1 cellular context compared by ENCODE assay signal in the genomic region with DNA sequence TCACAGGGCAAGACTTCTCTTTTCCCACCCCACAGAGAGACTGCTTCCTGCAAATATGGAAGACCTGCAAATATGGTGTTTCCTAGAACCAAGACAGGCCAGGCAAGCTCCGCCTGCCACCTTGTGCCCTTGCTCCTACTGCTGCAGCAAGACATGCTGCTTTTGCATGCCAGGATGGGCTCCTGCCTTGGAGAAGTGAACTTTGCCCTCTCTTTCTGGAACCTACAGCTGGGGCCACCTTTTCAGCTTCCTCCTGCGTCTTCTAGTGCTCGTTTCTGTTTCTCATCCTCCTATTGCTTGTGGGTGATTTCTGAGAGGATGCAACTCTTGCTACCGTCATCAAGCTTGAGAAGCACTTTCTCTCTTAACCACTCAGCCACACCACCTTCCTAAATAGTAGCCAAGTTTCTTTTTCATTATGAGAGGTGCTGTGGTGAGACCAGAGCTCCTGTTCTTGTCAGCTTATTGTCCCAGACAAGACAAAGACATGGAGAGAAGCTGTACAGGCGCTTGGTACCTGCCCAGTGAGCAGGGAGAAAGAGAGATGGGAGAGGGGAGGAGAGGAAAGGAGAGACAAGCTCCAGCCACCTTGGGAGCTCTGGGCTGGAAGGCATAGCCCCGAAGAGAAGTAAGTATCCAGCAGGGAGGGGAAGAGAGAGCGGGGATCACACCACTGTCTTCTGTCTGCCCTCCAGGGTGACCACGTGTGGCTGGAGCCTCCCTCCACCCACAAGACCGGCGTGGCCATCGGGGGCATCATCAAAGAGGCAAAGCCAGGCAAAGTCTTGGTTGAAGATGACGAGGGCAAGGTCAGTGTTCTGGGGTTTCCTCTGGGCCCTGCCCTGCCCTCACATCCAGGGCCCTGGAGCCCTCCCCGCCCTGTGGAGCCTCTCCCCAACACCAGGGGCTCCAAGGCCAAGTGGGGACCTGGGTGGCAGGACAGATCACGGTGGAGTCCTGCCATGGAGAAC.
TF ChIP-seq lines count a peak whose summit lies in the region.

No MANE protein-coding gene starts in this region.

TF ChIP-seq in GM12878, 131 proteins besides CTCF, POLR2A, EP300 and RAD21 (continued from another document and continues in another):
- TF ChIP-seq, protein P1, sequence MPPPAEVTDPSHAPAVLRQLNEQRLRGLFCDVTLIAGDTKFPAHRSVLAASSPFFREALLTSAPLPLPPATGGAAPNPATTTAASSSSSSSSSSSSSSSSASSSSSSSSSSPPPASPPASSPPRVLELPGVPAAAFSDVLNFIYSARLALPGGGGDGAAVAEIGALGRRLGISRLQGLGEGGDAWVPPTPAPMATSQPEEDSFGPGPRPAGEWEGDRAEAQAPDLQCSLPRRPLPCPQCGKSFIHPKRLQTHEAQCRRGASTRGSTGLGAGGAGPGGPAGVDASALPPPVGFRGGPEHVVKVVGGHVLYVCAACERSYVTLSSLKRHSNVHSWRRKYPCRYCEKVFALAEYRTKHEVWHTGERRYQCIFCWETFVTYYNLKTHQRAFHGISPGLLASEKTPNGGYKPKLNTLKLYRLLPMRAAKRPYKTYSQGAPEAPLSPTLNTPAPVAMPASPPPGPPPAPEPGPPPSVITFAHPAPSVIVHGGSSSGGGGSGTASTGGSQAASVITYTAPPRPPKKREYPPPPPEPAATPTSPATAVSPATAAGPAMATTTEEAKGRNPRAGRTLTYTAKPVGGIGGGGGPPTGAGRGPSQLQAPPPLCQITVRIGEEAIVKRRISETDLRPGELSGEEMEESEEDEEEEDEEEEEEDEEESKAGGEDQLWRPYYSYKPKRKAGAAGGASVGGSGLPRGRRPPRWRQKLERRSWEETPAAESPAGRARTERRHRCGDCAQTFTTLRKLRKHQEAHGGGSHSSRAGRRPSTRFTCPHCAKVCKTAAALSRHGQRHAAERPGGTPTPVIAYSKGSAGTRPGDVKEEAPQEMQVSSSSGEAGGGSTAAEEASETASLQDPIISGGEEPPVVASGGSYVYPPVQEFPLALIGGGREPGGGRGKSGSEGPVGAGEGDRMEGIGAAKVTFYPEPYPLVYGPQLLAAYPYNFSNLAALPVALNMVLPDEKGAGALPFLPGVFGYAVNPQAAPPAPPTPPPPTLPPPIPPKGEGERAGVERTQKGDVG (CRISPR knock-in tag; IDR thresholded peaks at IDR 0.05), result no peak
- no peak for TF ChIP-seq HDAC2 (IDR thresholded peaks at IDR 0.05)
- no peak for TF ChIP-seq ZNF622 (IDR thresholded peaks at IDR 0.05)
- peak; percentile 95 for TF ChIP-seq EED (IDR thresholded peaks at IDR 0.05; ENCODE audit: low read depth)
- TF ChIP-seq CHD4 (IDR thresholded peaks at IDR 0.05), result no peak
- TF ChIP-seq, protein P2, sequence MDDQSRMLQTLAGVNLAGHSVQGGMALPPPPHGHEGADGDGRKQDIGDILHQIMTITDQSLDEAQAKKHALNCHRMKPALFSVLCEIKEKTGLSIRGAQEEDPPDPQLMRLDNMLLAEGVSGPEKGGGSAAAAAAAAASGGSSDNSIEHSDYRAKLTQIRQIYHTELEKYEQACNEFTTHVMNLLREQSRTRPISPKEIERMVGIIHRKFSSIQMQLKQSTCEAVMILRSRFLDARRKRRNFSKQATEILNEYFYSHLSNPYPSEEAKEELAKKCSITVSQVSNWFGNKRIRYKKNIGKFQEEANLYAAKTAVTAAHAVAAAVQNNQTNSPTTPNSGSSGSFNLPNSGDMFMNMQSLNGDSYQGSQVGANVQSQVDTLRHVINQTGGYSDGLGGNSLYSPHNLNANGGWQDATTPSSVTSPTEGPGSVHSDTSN (IDR thresholded peaks at IDR 0.05; ENCODE audit: insufficient replicate concordance, low read depth, low read length), result no peak
- peak; percentile 73 for TF ChIP-seq KLF5 (IDR thresholded peaks at IDR 0.05; ENCODE audit: partially characterized antibody)
- 0 out of 2 replicates have a peak, but pooled peaks have one; percentile 37 for TF ChIP-seq TARDBP (IDR thresholded peaks at IDR 0.05; ENCODE audit: borderline replicate concordance)
- peak; percentile 90 for TF ChIP-seq JUNB (IDR thresholded peaks at IDR 0.05)
- peak; percentile 64; the same call in 1 of the 2 replicates for TF ChIP-seq YY1 (IDR thresholded peaks at IDR 0.05; ENCODE audit: low read depth, low read length)
- peak; percentile 79; the same call in 1 of the 2 replicates for TF ChIP-seq RCOR1 (conservative IDR thresholded peaks at IDR 0.05; ENCODE audit: low read depth, low read length)
- no peak for TF ChIP-seq EGR1 (IDR thresholded peaks at IDR 0.05; ENCODE audit: borderline replicate concordance in 1 of 2, low read depth in 2 of 2, low read length in 2 of 2)
- TF ChIP-seq NFIC (IDR thresholded peaks at IDR 0.05; ENCODE audit: low read depth, low read length), result peak; percentile 84
- TF ChIP-seq, protein P3, sequence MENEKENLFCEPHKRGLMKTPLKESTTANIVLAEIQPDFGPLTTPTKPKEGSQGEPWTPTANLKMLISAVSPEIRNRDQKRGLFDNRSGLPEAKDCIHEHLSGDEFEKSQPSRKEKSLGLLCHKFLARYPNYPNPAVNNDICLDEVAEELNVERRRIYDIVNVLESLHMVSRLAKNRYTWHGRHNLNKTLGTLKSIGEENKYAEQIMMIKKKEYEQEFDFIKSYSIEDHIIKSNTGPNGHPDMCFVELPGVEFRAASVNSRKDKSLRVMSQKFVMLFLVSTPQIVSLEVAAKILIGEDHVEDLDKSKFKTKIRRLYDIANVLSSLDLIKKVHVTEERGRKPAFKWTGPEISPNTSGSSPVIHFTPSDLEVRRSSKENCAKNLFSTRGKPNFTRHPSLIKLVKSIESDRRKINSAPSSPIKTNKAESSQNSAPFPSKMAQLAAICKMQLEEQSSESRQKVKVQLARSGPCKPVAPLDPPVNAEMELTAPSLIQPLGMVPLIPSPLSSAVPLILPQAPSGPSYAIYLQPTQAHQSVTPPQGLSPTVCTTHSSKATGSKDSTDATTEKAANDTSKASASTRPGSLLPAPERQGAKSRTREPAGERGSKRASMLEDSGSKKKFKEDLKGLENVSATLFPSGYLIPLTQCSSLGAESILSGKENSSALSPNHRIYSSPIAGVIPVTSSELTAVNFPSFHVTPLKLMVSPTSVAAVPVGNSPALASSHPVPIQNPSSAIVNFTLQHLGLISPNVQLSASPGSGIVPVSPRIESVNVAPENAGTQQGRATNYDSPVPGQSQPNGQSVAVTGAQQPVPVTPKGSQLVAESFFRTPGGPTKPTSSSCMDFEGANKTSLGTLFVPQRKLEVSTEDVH (IDR thresholded peaks at IDR 0.05; ENCODE audit: low read depth, partially characterized antibody), result no peak
- peak; percentile 90; the same call in 1 of the 2 replicates for TF ChIP-seq TCF12 (IDR thresholded peaks at IDR 0.05; ENCODE audit: low read depth, low read length)
- TF ChIP-seq ZNF207 (IDR thresholded peaks at IDR 0.05; ENCODE audit: borderline replicate concordance), result no peak
- no peak; the same call in 1 of the 2 replicates for TF ChIP-seq RBBP5 (conservative IDR thresholded peaks at IDR 0.05)
- TF ChIP-seq, protein P4, sequence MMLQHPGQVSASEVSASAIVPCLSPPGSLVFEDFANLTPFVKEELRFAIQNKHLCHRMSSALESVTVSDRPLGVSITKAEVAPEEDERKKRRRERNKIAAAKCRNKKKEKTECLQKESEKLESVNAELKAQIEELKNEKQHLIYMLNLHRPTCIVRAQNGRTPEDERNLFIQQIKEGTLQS (IDR thresholded peaks at IDR 0.05; ENCODE audit: borderline replicate concordance, extremely low read depth, low read depth, low read length), result no peak
- no peak for TF ChIP-seq BRCA1 (IDR thresholded peaks at IDR 0.05; ENCODE audit: low read depth, low read length)
- peak; percentile 73 to 78; a peak in 3 of 4 replicates for TF ChIP-seq BHLHE40 (IDR thresholded peaks at IDR 0.05; ENCODE audit: borderline replicate concordance in 1 of 2, low read depth in 2 of 2, low read length in 1 of 2)
- TF ChIP-seq ZNF217 (IDR thresholded peaks at IDR 0.05), result peak; percentile 74
- no peak for TF ChIP-seq CBX3 (IDR thresholded peaks at IDR 0.05; ENCODE audit: borderline replicate concordance, low read depth)
- TF ChIP-seq, protein P5, sequence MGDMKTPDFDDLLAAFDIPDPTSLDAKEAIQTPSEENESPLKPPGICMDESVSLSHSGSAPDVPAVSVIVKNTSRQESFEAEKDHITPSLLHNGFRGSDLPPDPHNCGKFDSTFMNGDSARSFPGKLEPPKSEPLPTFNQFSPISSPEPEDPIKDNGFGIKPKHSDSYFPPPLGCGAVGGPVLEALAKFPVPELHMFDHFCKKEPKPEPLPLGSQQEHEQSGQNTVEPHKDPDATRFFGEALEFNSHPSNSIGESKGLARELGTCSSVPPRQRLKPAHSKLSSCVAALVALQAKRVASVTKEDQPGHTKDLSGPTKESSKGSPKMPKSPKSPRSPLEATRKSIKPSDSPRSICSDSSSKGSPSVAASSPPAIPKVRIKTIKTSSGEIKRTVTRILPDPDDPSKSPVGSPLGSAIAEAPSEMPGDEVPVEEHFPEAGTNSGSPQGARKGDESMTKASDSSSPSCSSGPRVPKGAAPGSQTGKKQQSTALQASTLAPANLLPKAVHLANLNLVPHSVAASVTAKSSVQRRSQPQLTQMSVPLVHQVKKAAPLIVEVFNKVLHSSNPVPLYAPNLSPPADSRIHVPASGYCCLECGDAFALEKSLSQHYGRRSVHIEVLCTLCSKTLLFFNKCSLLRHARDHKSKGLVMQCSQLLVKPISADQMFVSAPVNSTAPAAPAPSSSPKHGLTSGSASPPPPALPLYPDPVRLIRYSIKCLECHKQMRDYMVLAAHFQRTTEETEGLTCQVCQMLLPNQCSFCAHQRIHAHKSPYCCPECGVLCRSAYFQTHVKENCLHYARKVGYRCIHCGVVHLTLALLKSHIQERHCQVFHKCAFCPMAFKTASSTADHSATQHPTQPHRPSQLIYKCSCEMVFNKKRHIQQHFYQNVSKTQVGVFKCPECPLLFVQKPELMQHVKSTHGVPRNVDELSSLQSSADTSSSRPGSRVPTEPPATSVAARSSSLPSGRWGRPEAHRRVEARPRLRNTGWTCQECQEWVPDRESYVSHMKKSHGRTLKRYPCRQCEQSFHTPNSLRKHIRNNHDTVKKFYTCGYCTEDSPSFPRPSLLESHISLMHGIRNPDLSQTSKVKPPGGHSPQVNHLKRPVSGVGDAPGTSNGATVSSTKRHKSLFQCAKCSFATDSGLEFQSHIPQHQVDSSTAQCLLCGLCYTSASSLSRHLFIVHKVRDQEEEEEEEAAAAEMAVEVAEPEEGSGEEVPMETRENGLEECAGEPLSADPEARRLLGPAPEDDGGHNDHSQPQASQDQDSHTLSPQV (IDR thresholded peaks at IDR 0.05), result peak; percentile 77; the same call in 1 of the 2 replicates
- TF ChIP-seq ZSCAN29 (IDR thresholded peaks at IDR 0.05), result no peak
- TF ChIP-seq, protein P6, sequence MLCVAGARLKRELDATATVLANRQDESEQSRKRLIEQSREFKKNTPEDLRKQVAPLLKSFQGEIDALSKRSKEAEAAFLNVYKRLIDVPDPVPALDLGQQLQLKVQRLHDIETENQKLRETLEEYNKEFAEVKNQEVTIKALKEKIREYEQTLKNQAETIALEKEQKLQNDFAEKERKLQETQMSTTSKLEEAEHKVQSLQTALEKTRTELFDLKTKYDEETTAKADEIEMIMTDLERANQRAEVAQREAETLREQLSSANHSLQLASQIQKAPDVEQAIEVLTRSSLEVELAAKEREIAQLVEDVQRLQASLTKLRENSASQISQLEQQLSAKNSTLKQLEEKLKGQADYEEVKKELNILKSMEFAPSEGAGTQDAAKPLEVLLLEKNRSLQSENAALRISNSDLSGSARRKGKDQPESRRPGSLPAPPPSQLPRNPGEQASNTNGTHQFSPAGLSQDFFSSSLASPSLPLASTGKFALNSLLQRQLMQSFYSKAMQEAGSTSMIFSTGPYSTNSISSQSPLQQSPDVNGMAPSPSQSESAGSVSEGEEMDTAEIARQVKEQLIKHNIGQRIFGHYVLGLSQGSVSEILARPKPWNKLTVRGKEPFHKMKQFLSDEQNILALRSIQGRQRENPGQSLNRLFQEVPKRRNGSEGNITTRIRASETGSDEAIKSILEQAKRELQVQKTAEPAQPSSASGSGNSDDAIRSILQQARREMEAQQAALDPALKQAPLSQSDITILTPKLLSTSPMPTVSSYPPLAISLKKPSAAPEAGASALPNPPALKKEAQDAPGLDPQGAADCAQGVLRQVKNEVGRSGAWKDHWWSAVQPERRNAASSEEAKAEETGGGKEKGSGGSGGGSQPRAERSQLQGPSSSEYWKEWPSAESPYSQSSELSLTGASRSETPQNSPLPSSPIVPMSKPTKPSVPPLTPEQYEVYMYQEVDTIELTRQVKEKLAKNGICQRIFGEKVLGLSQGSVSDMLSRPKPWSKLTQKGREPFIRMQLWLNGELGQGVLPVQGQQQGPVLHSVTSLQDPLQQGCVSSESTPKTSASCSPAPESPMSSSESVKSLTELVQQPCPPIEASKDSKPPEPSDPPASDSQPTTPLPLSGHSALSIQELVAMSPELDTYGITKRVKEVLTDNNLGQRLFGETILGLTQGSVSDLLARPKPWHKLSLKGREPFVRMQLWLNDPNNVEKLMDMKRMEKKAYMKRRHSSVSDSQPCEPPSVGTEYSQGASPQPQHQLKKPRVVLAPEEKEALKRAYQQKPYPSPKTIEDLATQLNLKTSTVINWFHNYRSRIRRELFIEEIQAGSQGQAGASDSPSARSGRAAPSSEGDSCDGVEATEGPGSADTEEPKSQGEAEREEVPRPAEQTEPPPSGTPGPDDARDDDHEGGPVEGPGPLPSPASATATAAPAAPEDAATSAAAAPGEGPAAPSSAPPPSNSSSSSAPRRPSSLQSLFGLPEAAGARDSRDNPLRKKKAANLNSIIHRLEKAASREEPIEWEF (IDR thresholded peaks at IDR 0.05; ENCODE audit: insufficient replicate concordance, low read depth, low read length), result no peak
- TF ChIP-seq MYB (IDR thresholded peaks at IDR 0.05; ENCODE audit: borderline replicate concordance, low read depth, low read length), result no peak
- peak; percentile 39; the same call in 1 of the 2 replicates for TF ChIP-seq BMI1 (IDR thresholded peaks at IDR 0.05; ENCODE audit: borderline replicate concordance)
- TF ChIP-seq SIN3A (IDR thresholded peaks at IDR 0.05; ENCODE audit: low read depth, low read length), result no peak
- TF ChIP-seq CEBPB (IDR thresholded peaks at IDR 0.05; ENCODE audit: borderline replicate concordance in 1 of 2, low read depth in 2 of 2, low read length in 2 of 2), result no peak
- TF ChIP-seq, protein P7, sequence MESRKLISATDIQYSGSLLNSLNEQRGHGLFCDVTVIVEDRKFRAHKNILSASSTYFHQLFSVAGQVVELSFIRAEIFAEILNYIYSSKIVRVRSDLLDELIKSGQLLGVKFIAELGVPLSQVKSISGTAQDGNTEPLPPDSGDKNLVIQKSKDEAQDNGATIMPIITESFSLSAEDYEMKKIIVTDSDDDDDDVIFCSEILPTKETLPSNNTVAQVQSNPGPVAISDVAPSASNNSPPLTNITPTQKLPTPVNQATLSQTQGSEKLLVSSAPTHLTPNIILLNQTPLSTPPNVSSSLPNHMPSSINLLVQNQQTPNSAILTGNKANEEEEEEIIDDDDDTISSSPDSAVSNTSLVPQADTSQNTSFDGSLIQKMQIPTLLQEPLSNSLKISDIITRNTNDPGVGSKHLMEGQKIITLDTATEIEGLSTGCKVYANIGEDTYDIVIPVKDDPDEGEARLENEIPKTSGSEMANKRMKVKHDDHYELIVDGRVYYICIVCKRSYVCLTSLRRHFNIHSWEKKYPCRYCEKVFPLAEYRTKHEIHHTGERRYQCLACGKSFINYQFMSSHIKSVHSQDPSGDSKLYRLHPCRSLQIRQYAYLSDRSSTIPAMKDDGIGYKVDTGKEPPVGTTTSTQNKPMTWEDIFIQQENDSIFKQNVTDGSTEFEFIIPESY (IDR thresholded peaks at IDR 0.05), result no peak
